In the genomic region with DNA sequence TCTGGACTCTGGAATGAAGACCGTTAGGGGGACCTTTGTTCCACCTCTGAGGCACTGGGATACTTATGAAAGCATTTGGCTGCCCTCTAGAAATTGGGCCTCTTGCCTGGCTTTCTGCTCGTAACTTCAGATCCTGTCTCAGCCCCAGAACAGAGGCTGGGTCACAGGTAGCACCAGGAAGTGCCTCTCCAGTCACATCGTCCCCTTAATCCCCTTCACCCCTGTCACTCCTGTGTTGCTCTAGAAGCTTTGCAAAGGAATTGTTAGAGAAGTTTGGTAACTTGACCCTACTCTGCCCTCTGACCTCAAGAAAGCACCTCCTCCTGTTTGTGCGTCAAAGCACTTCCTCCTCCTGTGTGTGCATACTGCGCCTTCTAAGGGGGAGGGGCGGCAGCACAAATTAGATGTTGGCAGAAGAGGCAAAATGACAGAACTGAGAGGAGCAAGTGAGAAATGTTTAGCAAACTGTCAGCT, we compare ENCODE assay signal across 12 cellular contexts.
A peak's percentile ranks its signal among the peaks of the same experiment; 100 is the strongest.
DNase-seq lines count a peak whose midpoint lies in the region; ATAC-seq, FAIRE-seq and TF ChIP-seq lines count a peak whose summit lies in the region.
"Had no signal": no experiment of that assay in that cellular context is flagged by ENCODE, and none has a peak within 500 bp of the region (broad histone marks: within the 10 kb centered on the region; RNA-seq: fewer than 3 reads in every experiment).

No MANE protein-coding gene starts in this region.

- H2BK15ac ChIP-seq in mesenchymal stem cell (ENCODE audit: low read depth, poor library complexity, severe bottlenecking): no peak overlapping the region

- H3K4me1 ChIP-seq in mesenchymal stem cell (ENCODE audit: control insufficient read depth, insufficient read depth, low read depth, low read length): no peaks in the 10 kb centered on the region
- no peaks in the 10 kb centered on the region for H3K4me1 ChIP-seq in small intestine (ENCODE audit: control insufficient read depth in 2 of 2, insufficient read depth in 1 of 2, low read depth in 1 of 2, low read length in 1 of 2)
- H3K4me1 ChIP-seq: gastrocnemius medialis, prostate gland had no signal

- 48% methylated on average over 6 of the region's 6 CpGs for WGBS in mesenchymal stem cell
- 62 to 67% (median 66%) methylated on average over 6 of the region's 6 CpGs for WGBS in small intestine, 3 donors

- no peak overlapping the region for H2AFZ ChIP-seq in mesenchymal stem cell (ENCODE audit: low read depth, low read length)

- H3K9me3 ChIP-seq in mesenchymal stem cell (ENCODE audit: control insufficient read depth, low read length) (peaks cover 8% of the 10 kb centered on the region), small intestine (ENCODE audit: control insufficient read depth, low read depth) (no peaks in the 10 kb centered on the region)
- H3K9me3 ChIP-seq: gastrocnemius medialis, prostate gland had no signal

- H3K14ac ChIP-seq in mesenchymal stem cell (ENCODE audit: low read length in 2 of 2): no peak overlapping the region

- H3K4me2 ChIP-seq in mesenchymal stem cell (ENCODE audit: low read length, poor library complexity, severe bottlenecking): no peak overlapping the region

- in situ Hi-C loops in astrocyte of the spinal cord (cut with HindIII; ENCODE audit: low sequenced_read_pairs): no loop called here

- no peak overlapping the region for H3K9ac ChIP-seq in mesenchymal stem cell (ENCODE audit: low read length)

- H2BK12ac ChIP-seq in mesenchymal stem cell (ENCODE audit: low read length in 2 of 2): no peak overlapping the region

- H3K4me3 ChIP-seq in astrocyte of the spinal cord (ENCODE audit: low read depth, low read length) (no peak overlapping the region), mesenchymal stem cell (ENCODE audit: insufficient read depth in 1 of 2, low read depth in 1 of 2, low read length in 2 of 2) (no peak overlapping the region), small intestine (ENCODE audit: low read depth in 1 of 2, low read length in 2 of 2) (no peak overlapping the region)
- H3K4me3 ChIP-seq: gastrocnemius medialis, prostate gland, stomach had no signal

- DNase-seq in GF-D8 (lab: John Stamatoyannopoulos, UW) (peak; percentile 10), NCI-H2196 (lab: John Stamatoyannopoulos, UW; ENCODE audit: unreplicated experiment) (peak; percentile 5), astrocyte of the spinal cord (ENCODE audit: low read depth, low spot score) (peak; percentile 23), mesenchymal stem cell (peak; percentile 47), small intestine (no peak), germinal center (ENCODE audit: low spot score) (no peak), SHP77 treated with DMSO at 0.1 percent for 48 hours (lab: John Stamatoyannopoulos, UW) (no peak)
- DNase-seq: stomach had no signal

- H4K91ac ChIP-seq in mesenchymal stem cell (ENCODE audit: low read length): no peak overlapping the region

- no peak for ATAC-seq in GM21786 (IDR thresholded peaks at IDR 0.05; ENCODE audit: unreplicated experiment)
- ATAC-seq: gastrocnemius medialis had no signal

- H3K79me1 ChIP-seq in mesenchymal stem cell (replicated peaks; ENCODE audit: low read length, poor library complexity, severe bottlenecking): peaks cover 5% of the 10 kb centered on the region

- H2BK5ac ChIP-seq in mesenchymal stem cell (ENCODE audit: low read depth, low read length, poor library complexity, severe bottlenecking): no peak overlapping the region

- H3K23ac ChIP-seq in mesenchymal stem cell (ENCODE audit: low read length in 2 of 2): no peak overlapping the region

- peaks cover 9 to 33% of the 10 kb centered on the region in 2 experiments for H3K36me3 ChIP-seq in mesenchymal stem cell (ENCODE audit: control insufficient read depth in 1 of 2, insufficient read depth in 2 of 2, low read depth in 1 of 2, low read length in 2 of 2)
- peaks cover 4 to 6% of the 10 kb centered on the region in 2 donors for H3K36me3 ChIP-seq in small intestine (ENCODE audit: control insufficient read depth in 2 of 2, insufficient read depth in 2 of 2, low read length in 2 of 2)
- H3K36me3 ChIP-seq: prostate gland had no signal

- H2AK5ac ChIP-seq in mesenchymal stem cell (ENCODE audit: low read length, severe bottlenecking): no peak overlapping the region

- no peak overlapping the region for H2BK120ac ChIP-seq in mesenchymal stem cell (ENCODE audit: low read depth, low read length)

- H3K27ac ChIP-seq in mesenchymal stem cell (ENCODE audit: low read length, poor library complexity, severe bottlenecking): no peak overlapping the region
- H3K27ac ChIP-seq in small intestine (ENCODE audit: low read depth in 1 of 2, low read length in 1 of 2): no peak overlapping the region
- H3K27ac ChIP-seq: gastrocnemius medialis, prostate gland had no signal

- no peak overlapping the region for H3K18ac ChIP-seq in mesenchymal stem cell (ENCODE audit: low read depth in 1 of 2, low read length in 2 of 2)

- TF ChIP-seq CTCF in astrocyte of the spinal cord (IDR thresholded peaks at IDR 0.05; ENCODE audit: low read depth, low read length): no peak

- no peaks in the 10 kb centered on the region for H3K27me3 ChIP-seq in mesenchymal stem cell (ENCODE audit: control insufficient read depth in 1 of 2, insufficient read depth in 1 of 2, low read length in 2 of 2)
- no peaks in the 10 kb centered on the region for H3K27me3 ChIP-seq in small intestine (ENCODE audit: control insufficient read depth in 2 of 2, insufficient read depth in 2 of 2, low read length in 2 of 2)
- H3K27me3 ChIP-seq: gastrocnemius medialis, stomach had no signal

- no peak for FAIRE-seq in small intestine (lab: Jason Lieb, UNC)
- FAIRE-seq: H54 had no signal

- H4K8ac ChIP-seq in mesenchymal stem cell (ENCODE audit: low read length): no peak overlapping the region

- H3K4ac ChIP-seq in mesenchymal stem cell (ENCODE audit: low read depth in 1 of 2, low read length in 2 of 2): no peak overlapping the region

Comparison
In these comparisons a context has a peak if more than half of its experiments do, and no peak if none do; other contexts are left out.
1. DNase-seq: peak in GF-D8 (single experiment), NCI-H2196 (single experiment), astrocyte of the spinal cord (single experiment) and mesenchymal stem cell (single experiment); none in small intestine (single experiment), germinal center (single experiment) and SHP77 treated with DMSO at 0.1 percent for 48 hours (single experiment).